Comparison of ENCODE assay signal across 1 cellular context in the genomic region with DNA sequence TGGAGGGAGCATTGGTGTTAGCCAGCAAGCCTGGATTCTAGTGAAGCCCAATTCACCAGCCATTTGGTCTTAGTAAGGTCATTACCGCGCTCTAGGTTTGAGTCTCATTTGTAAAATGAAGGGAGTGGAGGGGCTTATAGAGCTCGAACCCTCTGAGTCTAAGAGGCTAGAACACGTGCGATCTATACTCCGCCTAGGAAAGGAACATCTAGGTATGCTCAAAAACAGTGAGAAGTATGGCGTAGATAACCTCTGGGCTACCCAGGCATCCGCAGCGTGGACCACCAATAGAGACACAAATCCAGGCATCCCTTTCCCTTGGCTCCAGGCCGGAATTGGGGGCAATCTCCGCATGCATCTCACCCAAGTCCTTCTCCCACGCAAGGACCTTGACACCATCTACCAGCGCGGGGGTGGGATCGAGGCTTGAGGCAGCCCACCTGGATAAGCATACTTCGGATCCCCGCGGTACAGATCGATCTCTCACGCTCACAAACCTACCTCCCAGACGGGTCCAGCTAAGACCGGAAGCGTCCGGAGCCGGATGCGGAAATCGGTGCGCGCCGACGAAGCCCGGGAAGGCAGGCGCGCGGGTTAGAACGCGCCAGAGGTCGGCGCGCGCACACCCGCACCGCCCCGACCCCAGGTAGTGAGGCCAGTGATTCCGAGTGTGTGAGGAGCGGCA.
TF ChIP-seq lines count a peak whose summit lies in the region.

A gene (plus strand): TSS at position 556 of the 685 bp plus-strand sequence. CDS start 636 bp downstream, outside the sequence.

TF ChIP-seq in SK-N-SH treated with all-trans-retinoic acid at 6 μM for 48 hours, 23 proteins besides CTCF, POLR2A, EP300 and RAD21 (continued from another document):
- TF ChIP-seq, protein P1, sequence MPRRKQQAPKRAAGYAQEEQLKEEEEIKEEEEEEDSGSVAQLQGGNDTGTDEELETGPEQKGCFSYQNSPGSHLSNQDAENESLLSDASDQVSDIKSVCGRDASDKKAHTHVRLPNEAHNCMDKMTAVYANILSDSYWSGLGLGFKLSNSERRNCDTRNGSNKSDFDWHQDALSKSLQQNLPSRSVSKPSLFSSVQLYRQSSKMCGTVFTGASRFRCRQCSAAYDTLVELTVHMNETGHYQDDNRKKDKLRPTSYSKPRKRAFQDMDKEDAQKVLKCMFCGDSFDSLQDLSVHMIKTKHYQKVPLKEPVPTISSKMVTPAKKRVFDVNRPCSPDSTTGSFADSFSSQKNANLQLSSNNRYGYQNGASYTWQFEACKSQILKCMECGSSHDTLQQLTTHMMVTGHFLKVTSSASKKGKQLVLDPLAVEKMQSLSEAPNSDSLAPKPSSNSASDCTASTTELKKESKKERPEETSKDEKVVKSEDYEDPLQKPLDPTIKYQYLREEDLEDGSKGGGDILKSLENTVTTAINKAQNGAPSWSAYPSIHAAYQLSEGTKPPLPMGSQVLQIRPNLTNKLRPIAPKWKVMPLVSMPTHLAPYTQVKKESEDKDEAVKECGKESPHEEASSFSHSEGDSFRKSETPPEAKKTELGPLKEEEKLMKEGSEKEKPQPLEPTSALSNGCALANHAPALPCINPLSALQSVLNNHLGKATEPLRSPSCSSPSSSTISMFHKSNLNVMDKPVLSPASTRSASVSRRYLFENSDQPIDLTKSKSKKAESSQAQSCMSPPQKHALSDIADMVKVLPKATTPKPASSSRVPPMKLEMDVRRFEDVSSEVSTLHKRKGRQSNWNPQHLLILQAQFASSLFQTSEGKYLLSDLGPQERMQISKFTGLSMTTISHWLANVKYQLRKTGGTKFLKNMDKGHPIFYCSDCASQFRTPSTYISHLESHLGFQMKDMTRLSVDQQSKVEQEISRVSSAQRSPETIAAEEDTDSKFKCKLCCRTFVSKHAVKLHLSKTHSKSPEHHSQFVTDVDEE (CRISPR knock-in tag; IDR thresholded peaks at IDR 0.05): no peak
- TF ChIP-seq ZNF70 (CRISPR knock-in tag; IDR thresholded peaks at IDR 0.05): no peak
- TF ChIP-seq TCF4 (CRISPR knock-in tag; IDR thresholded peaks at IDR 0.05; ENCODE audit: borderline replicate concordance): no peak
- TF ChIP-seq, protein P2, sequence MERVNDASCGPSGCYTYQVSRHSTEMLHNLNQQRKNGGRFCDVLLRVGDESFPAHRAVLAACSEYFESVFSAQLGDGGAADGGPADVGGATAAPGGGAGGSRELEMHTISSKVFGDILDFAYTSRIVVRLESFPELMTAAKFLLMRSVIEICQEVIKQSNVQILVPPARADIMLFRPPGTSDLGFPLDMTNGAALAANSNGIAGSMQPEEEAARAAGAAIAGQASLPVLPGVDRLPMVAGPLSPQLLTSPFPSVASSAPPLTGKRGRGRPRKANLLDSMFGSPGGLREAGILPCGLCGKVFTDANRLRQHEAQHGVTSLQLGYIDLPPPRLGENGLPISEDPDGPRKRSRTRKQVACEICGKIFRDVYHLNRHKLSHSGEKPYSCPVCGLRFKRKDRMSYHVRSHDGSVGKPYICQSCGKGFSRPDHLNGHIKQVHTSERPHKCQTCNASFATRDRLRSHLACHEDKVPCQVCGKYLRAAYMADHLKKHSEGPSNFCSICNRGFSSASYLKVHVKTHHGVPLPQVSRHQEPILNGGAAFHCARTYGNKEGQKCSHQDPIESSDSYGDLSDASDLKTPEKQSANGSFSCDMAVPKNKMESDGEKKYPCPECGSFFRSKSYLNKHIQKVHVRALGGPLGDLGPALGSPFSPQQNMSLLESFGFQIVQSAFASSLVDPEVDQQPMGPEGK (CRISPR knock-in tag; IDR thresholded peaks at IDR 0.05; ENCODE audit: borderline replicate concordance): no peak
- TF ChIP-seq, protein P3, sequence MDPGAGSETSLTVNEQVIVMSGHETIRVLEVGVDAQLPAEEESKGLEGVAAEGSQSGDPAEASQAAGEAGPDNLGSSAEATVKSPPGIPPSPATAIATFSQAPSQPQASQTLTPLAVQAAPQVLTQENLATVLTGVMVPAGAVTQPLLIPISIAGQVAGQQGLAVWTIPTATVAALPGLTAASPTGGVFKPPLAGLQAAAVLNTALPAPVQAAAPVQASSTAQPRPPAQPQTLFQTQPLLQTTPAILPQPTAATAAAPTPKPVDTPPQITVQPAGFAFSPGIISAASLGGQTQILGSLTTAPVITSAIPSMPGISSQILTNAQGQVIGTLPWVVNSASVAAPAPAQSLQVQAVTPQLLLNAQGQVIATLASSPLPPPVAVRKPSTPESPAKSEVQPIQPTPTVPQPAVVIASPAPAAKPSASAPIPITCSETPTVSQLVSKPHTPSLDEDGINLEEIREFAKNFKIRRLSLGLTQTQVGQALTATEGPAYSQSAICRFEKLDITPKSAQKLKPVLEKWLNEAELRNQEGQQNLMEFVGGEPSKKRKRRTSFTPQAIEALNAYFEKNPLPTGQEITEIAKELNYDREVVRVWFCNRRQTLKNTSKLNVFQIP (CRISPR knock-in tag; IDR thresholded peaks at IDR 0.05; ENCODE audit: borderline replicate concordance, low read depth): no peak
- TF ChIP-seq CSDC2 (CRISPR knock-in tag; IDR thresholded peaks at IDR 0.05): no peak
- no peak for TF ChIP-seq ZC3H10 (CRISPR knock-in tag; IDR thresholded peaks at IDR 0.05)
- TF ChIP-seq ISL1 (CRISPR knock-in tag; IDR thresholded peaks at IDR 0.05): no peak
- TF ChIP-seq, protein P4, sequence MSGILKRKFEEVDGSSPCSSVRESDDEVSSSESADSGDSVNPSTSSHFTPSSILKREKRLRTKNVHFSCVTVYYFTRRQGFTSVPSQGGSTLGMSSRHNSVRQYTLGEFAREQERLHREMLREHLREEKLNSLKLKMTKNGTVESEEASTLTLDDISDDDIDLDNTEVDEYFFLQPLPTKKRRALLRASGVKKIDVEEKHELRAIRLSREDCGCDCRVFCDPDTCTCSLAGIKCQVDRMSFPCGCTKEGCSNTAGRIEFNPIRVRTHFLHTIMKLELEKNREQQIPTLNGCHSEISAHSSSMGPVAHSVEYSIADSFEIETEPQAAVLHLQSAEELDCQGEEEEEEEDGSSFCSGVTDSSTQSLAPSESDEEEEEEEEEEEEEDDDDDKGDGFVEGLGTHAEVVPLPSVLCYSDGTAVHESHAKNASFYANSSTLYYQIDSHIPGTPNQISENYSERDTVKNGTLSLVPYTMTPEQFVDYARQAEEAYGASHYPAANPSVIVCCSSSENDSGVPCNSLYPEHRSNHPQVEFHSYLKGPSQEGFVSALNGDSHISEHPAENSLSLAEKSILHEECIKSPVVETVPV (CRISPR knock-in tag; IDR thresholded peaks at IDR 0.05): no peak
